12 cellular contexts compared by ENCODE assay signal in genomic region chr17:19260958-19261357, GRCh38. TPM values are rescaled to one million over a fixed set of nuclear protein-coding genes. Genes with fewer than 3 reads are reported as not detected.
DNase-seq lines count a peak whose midpoint lies in the region; ATAC-seq, FAIRE-seq and TF ChIP-seq lines count a peak whose summit lies in the region.
"Had no signal": no experiment of that assay in that cellular context is flagged by ENCODE, and none has a peak within 500 bp of the region (broad histone marks: within the 10 kb centered on the region; RNA-seq: fewer than 3 reads in every experiment).

No MANE protein-coding gene starts in this region.

- H3K27me3 ChIP-seq in SK-N-SH (ENCODE audit: insufficient read depth) = no peaks in the 10 kb centered on the region
- no peaks in the 10 kb centered on the region for H3K27me3 ChIP-seq in endothelial cell of umbilical vein (ENCODE audit: control insufficient read depth in 2 of 2, insufficient read depth in 2 of 2, low read length in 2 of 2)
- no peaks in the 10 kb centered on the region for H3K27me3 ChIP-seq in effector memory CD4-positive, alpha-beta T cell (replicated peaks; ENCODE audit: control insufficient read depth, insufficient read depth, low read length, poor library complexity, severe bottlenecking)
- H3K27me3 ChIP-seq: heart left ventricle had no signal

- H3K9me2 ChIP-seq in SK-N-SH = no peaks in the 10 kb centered on the region

- H3K9me3 Mint-ChIP-seq in type B pancreatic cell = no peaks in the 10 kb centered on the region
- H3K9me3 Mint-ChIP-seq: dendritic cell treated with granulocyte-macrophage colony-stimulating factor and Interleukin-4, amounts not matched to agents 40 ng/mL and 50 ng/mL, for 4 days had no signal

- no peak for TF ChIP-seq RAD21 in SK-N-SH (IDR thresholded peaks at IDR 0.05; ENCODE audit: low read length)

- dilution Hi-C loops in endothelial cell of umbilical vein (cut with MboI; ENCODE audit: extremely low pct_ligation_motif_present, low sequenced_read_pairs) = no loop called here

- peaks cover 92% of the 10 kb centered on the region for H3K79me2 ChIP-seq in SK-N-SH (ENCODE audit: insufficient read depth)
- peaks cover 58% of the 10 kb centered on the region for H3K79me2 ChIP-seq in endothelial cell of umbilical vein (ENCODE audit: control insufficient read depth, insufficient read depth, low read length)

- no peak overlapping the region for H3K4me3 Mint-ChIP-seq in type B pancreatic cell
- H3K4me3 Mint-ChIP-seq: dendritic cell treated with granulocyte-macrophage colony-stimulating factor and Interleukin-4, amounts not matched to agents 40 ng/mL and 50 ng/mL, for 4 days had no signal

- CTCF ChIA-PET in SK-N-SH (lab: Yijun Ruan, JAX) (interaction anchor here (0.7 to 1.3 kb wide), 4 partner anchors 9 to 101 kb away, joined by 3 to 5 read pairs (median 5); partner anchors contain the start of gene B9D1), endothelial cell of umbilical vein (lab: Charles Lee) (interaction anchor here (1.4 to 2.1 kb wide), 2 partner anchors 13 to 40 kb away, joined by 5 to 8 read pairs; no protein-coding TSS in a partner anchor)

- H3K36me3 ChIP-seq in SK-N-SH (replicated peaks in 1 of 2; ENCODE audit: control insufficient read depth in 1 of 2, insufficient read depth in 2 of 2, low read length in 1 of 2) (no peaks in the 10 kb centered on the region), endothelial cell of umbilical vein (ENCODE audit: control insufficient read depth in 2 of 2, extremely low read depth in 1 of 2, insufficient read depth in 2 of 2, low read length in 2 of 2) (no peaks in the 10 kb centered on the region)
- no peaks in the 10 kb centered on the region for H3K36me3 ChIP-seq in effector memory CD4-positive, alpha-beta T cell (ENCODE audit: control insufficient read depth, insufficient read depth, low read length)
- H3K36me3 ChIP-seq: BLaER1, heart left ventricle had no signal

- no peak for ATAC-seq in SK-N-SH treated with all-trans-retinoic acid at 6 μM for 48 hours
- no peak for ATAC-seq in activated CD4-positive, CD25-positive, alpha-beta regulatory T cell treated with anti-CD3 and anti-CD28 coated beads, Interleukin-2, amount 50 U/mL, for 24 hours
- no peak for ATAC-seq in GM18870 (IDR thresholded peaks at IDR 0.05; ENCODE audit: unreplicated experiment)

- peaks cover 67% of the 10 kb centered on the region for H3K4me1 Mint-ChIP-seq in type B pancreatic cell (ENCODE audit: unreplicated experiment)

- no peak for TF ChIP-seq EP300 in SK-N-SH (IDR thresholded peaks at IDR 0.05; ENCODE audit: borderline replicate concordance in 1 of 2, low read depth in 1 of 2, low read length in 1 of 2)

- H2AFZ ChIP-seq in SK-N-SH (ENCODE audit: low read depth) (no peak overlapping the region), endothelial cell of umbilical vein (ENCODE audit: low read depth, low read length) (no peak overlapping the region)

- no peaks in the 10 kb centered on the region for H3K9me3 ChIP-seq in SK-N-SH
- no peaks in the 10 kb centered on the region for H3K9me3 ChIP-seq in endothelial cell of umbilical vein (replicated peaks; ENCODE audit: control insufficient read depth, insufficient read depth, low read length)
- H3K9me3 ChIP-seq in effector memory CD4-positive, alpha-beta T cell (ENCODE audit: control insufficient read depth, low read length) = no peaks in the 10 kb centered on the region
- H3K9me3 ChIP-seq: BLaER1, heart left ventricle had no signal

- H3K9ac ChIP-seq in SK-N-SH (no peak overlapping the region), endothelial cell of umbilical vein (replicated peaks; ENCODE audit: extremely low read depth, insufficient read depth, low read length) (no peak overlapping the region)
- H3K9ac ChIP-seq: BLaER1 had no signal

- DNase-seq in SK-N-SH = no peak
- DNase-seq in NCI-H2227 treated with DMSO at 0.1 percent for 48 hours (lab: John Stamatoyannopoulos, UW) = peak; percentile 22
- peak; percentile 12 for DNase-seq in endothelial cell of umbilical vein (ENCODE audit: low read depth, low spot score)
- DNase-seq in type B pancreatic cell (ENCODE audit: extremely low spot score, unreplicated experiment) = no peak
- DNase-seq in effector memory CD4-positive, alpha-beta T cell = no peak
- DNase-seq: activated T-cell treated with anti-CD3 and anti-CD28 coated beads, Interleukin-2, amount 50 U/mL, for 1 hour had no signal

- no peak for TF ChIP-seq POLR2A in endothelial cell of umbilical vein (IDR thresholded peaks at IDR 0.05; ENCODE audit: low read depth, low read length)

- WGBS in SK-N-SH (ENCODE audit: low lambda C conversion rate) = 91% methylated on average over 7 of the region's 7 CpGs

- intact Hi-C loops in endothelial cell of umbilical vein (cut with micrococcal nuclease) = loop anchor here (5.0 kb wide), 1 partner anchor 186 kb away; no protein-coding TSS in a partner anchor

- no peak for FAIRE-seq in endothelial cell of umbilical vein (lab: Jason Lieb, UNC)

- H3K4me2 ChIP-seq in SK-N-SH = no peak overlapping the region
- H3K4me2 ChIP-seq in endothelial cell of umbilical vein (ENCODE audit: insufficient read depth, low read length) = no peak overlapping the region
- H3K4me2 ChIP-seq: BLaER1 had no signal

- no peak overlapping the region for H3K4me3 ChIP-seq in SK-N-SH (ENCODE audit: low read depth in 2 of 2, low read length in 1 of 2)
- H3K4me3 ChIP-seq in endothelial cell of umbilical vein (replicated peaks in 1 of 3; ENCODE audit: insufficient read depth in 1 of 3, low read depth in 1 of 3, low read length in 3 of 3) = no peak overlapping the region
- no peak overlapping the region for H3K4me3 ChIP-seq in effector memory CD4-positive, alpha-beta T cell (ENCODE audit: insufficient read depth, low read depth, low read length, poor library complexity, severe bottlenecking)
- H3K4me3 ChIP-seq: BLaER1, heart left ventricle had no signal

- POLR2A ChIA-PET in SK-N-SH (lab: Yijun Ruan, JAX) (no interaction called here), endothelial cell of umbilical vein (lab: Charles Lee) (no interaction called here)

- TF ChIP-seq CTCF in SK-N-SH (IDR thresholded peaks at IDR 0.05) (0 out of 2 replicates have a peak, but pooled peaks have one; percentile 10), endothelial cell of umbilical vein (IDR thresholded peaks at IDR 0.05; ENCODE audit: extremely low read depth in 1 of 2, insufficient read depth in 1 of 2, low read depth in 1 of 2, low read length in 2 of 2) (peak; percentile 8), type B pancreatic cell (conservative IDR thresholded peaks at IDR 0.05) (peak; percentile 41)

- H3K36me3 Mint-ChIP-seq in type B pancreatic cell = peaks cover 4% of the 10 kb centered on the region

- H3K4me1 ChIP-seq in SK-N-SH (ENCODE audit: control insufficient read depth in 1 of 2, insufficient read depth in 2 of 2, low read depth in 1 of 2, low read length in 1 of 2) (peaks cover 21 to 28% of the 10 kb centered on the region in 2 experiments; a peak in 3 of 4 replicates), endothelial cell of umbilical vein (ENCODE audit: control insufficient read depth, extremely low read depth, insufficient read depth, low read length) (peaks cover 37% of the 10 kb centered on the region)
- no peaks in the 10 kb centered on the region for H3K4me1 ChIP-seq in effector memory CD4-positive, alpha-beta T cell (ENCODE audit: control insufficient read depth, insufficient read depth, low read length, poor library complexity, severe bottlenecking)

- H3K27me3 Mint-ChIP-seq in type B pancreatic cell = no peaks in the 10 kb centered on the region

- no peak overlapping the region for H3K27ac ChIP-seq in SK-N-SH (ENCODE audit: low read depth in 2 of 2, low read length in 1 of 2)
- no peak overlapping the region for H3K27ac ChIP-seq in endothelial cell of umbilical vein (ENCODE audit: insufficient read depth, low read depth, low read length)
- no peak overlapping the region for H3K27ac ChIP-seq in effector memory CD4-positive, alpha-beta T cell (ENCODE audit: insufficient read depth, low read length, poor library complexity, severe bottlenecking)
- H3K27ac ChIP-seq: BLaER1 had no signal

- peaks cover 19% of the 10 kb centered on the region for H3F3A ChIP-seq in SK-N-SH (replicated peaks; ENCODE audit: insufficient read depth)

- H4K20me1 ChIP-seq in SK-N-SH (ENCODE audit: insufficient read depth) (peaks cover 78% of the 10 kb centered on the region), endothelial cell of umbilical vein (replicated peaks; ENCODE audit: control insufficient read depth, extremely low read depth, insufficient read depth, low read length) (no peaks in the 10 kb centered on the region)

- BruUV-seq in endothelial cell of umbilical vein (replicated peaks; lab: Mats Ljungman, UMichigan) = no TSS peak

- H3K9me1 ChIP-seq in endothelial cell of umbilical vein (replicated peaks; ENCODE audit: control insufficient read depth, extremely low read depth, insufficient read depth, low read length) = no peaks in the 10 kb centered on the region

- peak overlapping the region; percentile 14 for H3K27ac Mint-ChIP-seq in type B pancreatic cell
- H3K27ac Mint-ChIP-seq: dendritic cell treated with granulocyte-macrophage colony-stimulating factor and Interleukin-4, amounts not matched to agents 40 ng/mL and 50 ng/mL, for 4 days had no signal

TF ChIP-seq in SK-N-SH, 30 proteins besides CTCF, POLR2A, EP300 and RAD21:
- no peak for TF ChIP-seq TEAD4 (IDR thresholded peaks at IDR 0.05; ENCODE audit: borderline replicate concordance, insufficient read depth)
- peak; percentile 34; the same call in 1 of the 2 replicates for TF ChIP-seq MXI1 (IDR thresholded peaks at IDR 0.05; ENCODE audit: low read depth, low read length)

TF ChIP-seq in SK-N-SH treated with all-trans-retinoic acid at 6 μM for 48 hours, 23 proteins besides CTCF, POLR2A, EP300 and RAD21 (continues in another document):
- TF ChIP-seq ZNF565 (CRISPR knock-in tag; conservative IDR thresholded peaks at IDR 0.05; ENCODE audit: low read depth) = no peak
- TF ChIP-seq TCF4 (CRISPR knock-in tag; IDR thresholded peaks at IDR 0.05; ENCODE audit: borderline replicate concordance) = no peak

TF ChIP-seq in endothelial cell of umbilical vein, 7 proteins besides CTCF, POLR2A, EP300 and RAD21 (continues in another document):
- no peak for TF ChIP-seq JUN (IDR thresholded peaks at IDR 0.05; ENCODE audit: borderline replicate concordance, insufficient read depth, insufficient read length, low read depth)

RNA-seq across cellular contexts. Expression of gene EPN2, which starts 23.8 kb away (rescaled TPM):
- 34.5 and 38.9 TPM in 2 replicates for polyA plus RNA-seq in SK-N-SH (2012; rRNA removed)
- 22.2 and 27.3 TPM in 2 replicates for polyA plus RNA-seq in SK-N-SH (2012; cell fraction: cytosol; rRNA removed)
- 53.5 and 63.0 TPM in 2 replicates for polyA plus RNA-seq in SK-N-SH (2012; cell fraction: nucleus; rRNA removed)
- total RNA-seq in endothelial cell of umbilical vein = 55.3 and 70.5 TPM in 2 replicates
- 39.6 and 40.3 TPM in 2 replicates for polyA plus RNA-seq in endothelial cell of umbilical vein
- 32.3 and 33.2 TPM in 2 replicates for polyA plus RNA-seq in endothelial cell of umbilical vein (2011; cell fraction: cytosol; rRNA removed)
- 70.5 and 72.9 TPM in 2 replicates for polyA plus RNA-seq in endothelial cell of umbilical vein (2011; cell fraction: nucleus; rRNA removed)
- polyA plus RNA-seq in endothelial cell of umbilical vein (2012) = 54.8 and 59.3 TPM in 2 replicates
- polyA minus RNA-seq in endothelial cell of umbilical vein = 60.8 and 104 TPM in 2 replicates
- 16.4 TPM for polyA minus RNA-seq in endothelial cell of umbilical vein (2011; cell fraction: cytosol; rRNA and poly(A)+ RNA removed)
- polyA minus RNA-seq in endothelial cell of umbilical vein (2011; cell fraction: nucleus; rRNA and poly(A)+ RNA removed) = 52.7 and 59.7 TPM in 2 replicates
- total RNA-seq in type B pancreatic cell (ENCODE audit: low replicate concordance) = 53.9 and 56.7 TPM in 2 replicates

Comparison
In these comparisons a context has a peak if more than half of its experiments do, and no peak if none do; other contexts are left out.
1. DNase-seq: peak in NCI-H2227 treated with DMSO at 0.1 percent for 48 hours (single experiment) and endothelial cell of umbilical vein (single experiment); none in SK-N-SH (single experiment), type B pancreatic cell (single experiment) and effector memory CD4-positive, alpha-beta T cell (0 of 3).
2. Peak in every context shown above with its lines, with median percentiles within 50 percentile points of each other: CTCF ChIP-seq.